ENCODE assay signal across 16 cellular contexts in genomic region chr10:88218362-88218761, GRCh38.
DNase-seq lines count a peak whose midpoint lies in the region; ATAC-seq and TF ChIP-seq lines count a peak whose summit lies in the region.
"Had no signal": no experiment of that assay in that cellular context is flagged by ENCODE, and none has a peak within 500 bp of the region (broad histone marks: within the 10 kb centered on the region; RNA-seq: fewer than 3 reads in every experiment).

No MANE protein-coding gene starts in this region.

- WGBS in adrenal gland, 4 donors, result 74 to 89% (median 86%) methylated on average over 2 to 3 of the region's 3 CpGs
- no CpG with 5 or more reads among the region's 3 CpGs for WGBS in neuronal stem cell (ENCODE audit: extremely low coverage in 2 of 2, insufficient read length in 2 of 2, insufficient replicate concordance in 1 of 2), 2 donors

- no peak for DNase-seq in DND-41
- DNase-seq in adrenal gland, result peak in 6 of 7 donors; percentile 29 to 61 (median 42)
- no peak for DNase-seq in neuronal stem cell (ENCODE audit: low spot score)
- DNase-seq in vagina (ENCODE audit: extremely low spot score in 2 of 2), result no peak
- no peak for DNase-seq in CD8-positive, alpha-beta T cell
- DNase-seq in stimulated activated naive B cell treated with anti-CD40 and anti-IgM and Interleukin-4, amounts not matched to agents 10 μg/mL and 1 μg/mL and 100 μg/mL, for 72 hours, result no peak
- DNase-seq: C1 segment of cervical spinal cord; Caco-2; CD4-positive, alpha-beta memory T cell; DMS153; EL; GDM1; GM23248; H7; HCEC 1CT had no signal

- no peak overlapping the region for H3K23ac ChIP-seq in neuronal stem cell (ENCODE audit: low read depth, low read length, poor library complexity)

- no peak overlapping the region for H3K18ac ChIP-seq in neuronal stem cell (ENCODE audit: low read length)

- H3K9me3 ChIP-seq in DND-41 (ENCODE audit: insufficient read depth, low read length, severe bottlenecking) (no peaks in the 10 kb centered on the region), adrenal gland (replicated peaks in 1 of 3) (no peaks in the 10 kb centered on the region), neuronal stem cell (replicated peaks in 1 of 2; ENCODE audit: control insufficient read depth in 2 of 2, insufficient read depth in 1 of 2, low read depth in 1 of 2, low read length in 2 of 2) (no peaks in the 10 kb centered on the region), vagina (no peaks in the 10 kb centered on the region)
- H3K9me3 ChIP-seq in CD8-positive, alpha-beta T cell (ENCODE audit: low read length), result no peaks in the 10 kb centered on the region
- H3K9me3 ChIP-seq: Caco-2 had no signal

- H3K9ac ChIP-seq in DND-41 (ENCODE audit: low read depth, low read length) (no peak overlapping the region), neuronal stem cell (ENCODE audit: low read depth, low read length, poor library complexity) (no peak overlapping the region)
- H3K9ac ChIP-seq: GM23248 had no signal

- H3K4me1 ChIP-seq in DND-41 (ENCODE audit: insufficient read depth, low read length), result no peaks in the 10 kb centered on the region
- H3K4me1 ChIP-seq in adrenal gland (replicated peaks in 1 of 2), result no peaks in the 10 kb centered on the region
- peaks cover 0 to 2% of the 10 kb centered on the region in 2 donors for H3K4me1 ChIP-seq in neuronal stem cell (ENCODE audit: control insufficient read depth in 2 of 2, insufficient read depth in 1 of 2, low read depth in 1 of 2, low read length in 2 of 2)
- H3K4me1 ChIP-seq in vagina, result peaks cover 28% of the 10 kb centered on the region
- no peaks in the 10 kb centered on the region for H3K4me1 ChIP-seq in CD8-positive, alpha-beta T cell (ENCODE audit: insufficient read depth, low read length)
- H3K4me1 ChIP-seq: Caco-2 had no signal

- H3K79me2 ChIP-seq in DND-41 (ENCODE audit: insufficient read depth, low read length), result no peaks in the 10 kb centered on the region

- no peak overlapping the region for H2AK5ac ChIP-seq in neuronal stem cell (ENCODE audit: low read depth, low read length)

- no peak for TF ChIP-seq POLR2A in adrenal gland (IDR thresholded peaks at IDR 0.05)
- TF ChIP-seq POLR2A in vagina (IDR thresholded peaks at IDR 0.05), result no peak

- intact Hi-C loops in adrenal gland (cut with DNase I), result no loop called here
- intact Hi-C loops in vagina (cut with DNase I), result no loop called here
- intact Hi-C loops in CD8-positive, alpha-beta T cell (cut with DNase I, micrococcal nuclease), result no loop called here

- CTCF ChIA-PET in CD8-positive, alpha-beta T cell (lab: Charles Lee), result no interaction called here

- H3K14ac ChIP-seq in neuronal stem cell (ENCODE audit: low read length), result no peak overlapping the region

- no peaks in the 10 kb centered on the region for H3K36me3 Mint-ChIP-seq in CD8-positive, alpha-beta T cell
- no peaks in the 10 kb centered on the region for H3K36me3 Mint-ChIP-seq in stimulated activated naive B cell treated with anti-CD40 and anti-IgM and Interleukin-4, amounts not matched to agents 10 μg/mL and 1 μg/mL and 100 μg/mL, for 72 hours
- H3K36me3 Mint-ChIP-seq: CD4-positive, alpha-beta memory T cell had no signal

- H3K4me2 ChIP-seq in DND-41 (ENCODE audit: insufficient read depth, low read length) (no peak overlapping the region), neuronal stem cell (ENCODE audit: insufficient read depth, low read length, poor library complexity, severe bottlenecking) (no peak overlapping the region)

- no peak for TF ChIP-seq CTCF in DND-41 (IDR thresholded peaks at IDR 0.05; ENCODE audit: borderline replicate concordance, extremely low read depth, low read length, poor library complexity, severe bottlenecking)
- no peak for TF ChIP-seq CTCF in adrenal gland (IDR thresholded peaks at IDR 0.05)
- TF ChIP-seq CTCF in vagina (IDR thresholded peaks at IDR 0.05), result no peak
- no peak for TF ChIP-seq CTCF in CD8-positive, alpha-beta T cell (IDR thresholded peaks at IDR 0.05)

- H2BK15ac ChIP-seq in neuronal stem cell (ENCODE audit: low read length), result no peak overlapping the region

- POLR2A ChIA-PET in CD8-positive, alpha-beta T cell (lab: Charles Lee), result no interaction called here

- H3K36me3 ChIP-seq in DND-41 (ENCODE audit: insufficient read depth, low read length) (no peaks in the 10 kb centered on the region), adrenal gland (replicated peaks in 1 of 2) (no peaks in the 10 kb centered on the region), neuronal stem cell (replicated peaks in 1 of 2; ENCODE audit: control insufficient read depth in 2 of 2, insufficient read depth in 2 of 2, low read length in 2 of 2) (no peaks in the 10 kb centered on the region), vagina (no peaks in the 10 kb centered on the region)
- H3K36me3 ChIP-seq in CD8-positive, alpha-beta T cell (ENCODE audit: insufficient read depth, low read length), result no peaks in the 10 kb centered on the region

- peak overlapping the region; percentile 23; the same call in 1 of the 2 replicates for H2AFZ ChIP-seq in DND-41 (ENCODE audit: low read depth, low read length)
- peak overlapping the region; percentile 11 for H2AFZ ChIP-seq in neuronal stem cell (ENCODE audit: low read length)
- H2AFZ ChIP-seq: GM23248 had no signal

- no peak overlapping the region for H2BK5ac ChIP-seq in neuronal stem cell (ENCODE audit: low read length)

- H3K9me3 Mint-ChIP-seq in CD8-positive, alpha-beta T cell, result no peaks in the 10 kb centered on the region
- no peaks in the 10 kb centered on the region for H3K9me3 Mint-ChIP-seq in stimulated activated naive B cell treated with anti-CD40 and anti-IgM and Interleukin-4, amounts not matched to agents 10 μg/mL and 1 μg/mL and 100 μg/mL, for 72 hours

- H3K27ac ChIP-seq in DND-41 (ENCODE audit: low read length) (no peak overlapping the region), adrenal gland (no peak overlapping the region), neuronal stem cell (replicated peaks; ENCODE audit: low read length) (no peak overlapping the region), vagina (peak overlapping the region; percentile 44)
- no peak overlapping the region for H3K27ac ChIP-seq in CD8-positive, alpha-beta T cell (ENCODE audit: low read depth, low read length)
- H3K27ac ChIP-seq: GM23248 had no signal

- H3K4ac ChIP-seq in neuronal stem cell (ENCODE audit: low read length), result no peak overlapping the region

- no peak overlapping the region for H4K91ac ChIP-seq in neuronal stem cell (ENCODE audit: low read depth, low read length, poor library complexity)

- H4K20me1 ChIP-seq in DND-41 (ENCODE audit: insufficient read depth, low read length), result no peaks in the 10 kb centered on the region

- H3K27ac Mint-ChIP-seq in CD8-positive, alpha-beta T cell, result no peak overlapping the region
- no peak overlapping the region for H3K27ac Mint-ChIP-seq in stimulated activated naive B cell treated with anti-CD40 and anti-IgM and Interleukin-4, amounts not matched to agents 10 μg/mL and 1 μg/mL and 100 μg/mL, for 72 hours

- H3K4me3 ChIP-seq in DND-41 (ENCODE audit: low read depth in 1 of 2, low read length in 2 of 2), result no peak overlapping the region
- H3K4me3 ChIP-seq in adrenal gland, result no peak overlapping the region
- no peak overlapping the region for H3K4me3 ChIP-seq in neuronal stem cell (ENCODE audit: low read length in 2 of 2)
- H3K4me3 ChIP-seq in vagina, result no peak overlapping the region
- no peak overlapping the region for H3K4me3 ChIP-seq in CD8-positive, alpha-beta T cell (ENCODE audit: low read depth, low read length)
- H3K4me3 ChIP-seq: GM12878, GM23248 had no signal

- H2BK120ac ChIP-seq in neuronal stem cell (ENCODE audit: low read depth, low read length), result no peak overlapping the region

- H3K4me1 Mint-ChIP-seq in CD8-positive, alpha-beta T cell (ENCODE audit: low read depth), result no peaks in the 10 kb centered on the region
- H3K4me1 Mint-ChIP-seq in stimulated activated naive B cell treated with anti-CD40 and anti-IgM and Interleukin-4, amounts not matched to agents 10 μg/mL and 1 μg/mL and 100 μg/mL, for 72 hours, result peaks cover 8 to 23% of the 10 kb centered on the region in 2 donors

- H3K27me3 ChIP-seq in DND-41 (ENCODE audit: insufficient read depth, low read length, poor library complexity), result no peaks in the 10 kb centered on the region
- H3K27me3 ChIP-seq in adrenal gland, result no peaks in the 10 kb centered on the region
- no peaks in the 10 kb centered on the region for H3K27me3 ChIP-seq in neuronal stem cell (ENCODE audit: control insufficient read depth in 3 of 3, insufficient read depth in 3 of 3, low read depth in 1 of 3, low read length in 3 of 3)
- H3K27me3 ChIP-seq in vagina, result no peaks in the 10 kb centered on the region
- H3K27me3 ChIP-seq in CD8-positive, alpha-beta T cell (ENCODE audit: insufficient read depth, low read length), result no peaks in the 10 kb centered on the region

- H2BK12ac ChIP-seq in neuronal stem cell (ENCODE audit: low read length), result no peak overlapping the region

- no peaks in the 10 kb centered on the region for H3K79me1 ChIP-seq in neuronal stem cell (ENCODE audit: low read depth, low read length)

- no peak for ATAC-seq in DND-41 (ENCODE audit: insufficient read depth, low read depth)
- ATAC-seq in CD8-positive, alpha-beta T cell, result no peak
- no peak for ATAC-seq in stimulated activated naive B cell treated with anti-CD40 and anti-IgM and Interleukin-4, amounts not matched to agents 10 μg/mL and 1 μg/mL and 100 μg/mL, for 72 hours (replicated peaks)
- ATAC-seq: GM12878 had no signal

- no peak overlapping the region for H4K8ac ChIP-seq in neuronal stem cell (ENCODE audit: low read depth, low read length)

- no peaks in the 10 kb centered on the region for H3K27me3 Mint-ChIP-seq in CD8-positive, alpha-beta T cell (ENCODE audit: low read depth)
- H3K27me3 Mint-ChIP-seq in stimulated activated naive B cell treated with anti-CD40 and anti-IgM and Interleukin-4, amounts not matched to agents 10 μg/mL and 1 μg/mL and 100 μg/mL, for 72 hours, result no peaks in the 10 kb centered on the region
- H3K27me3 Mint-ChIP-seq: CD4-positive, alpha-beta memory T cell had no signal

- H3K4me3 Mint-ChIP-seq in CD8-positive, alpha-beta T cell, result no peak overlapping the region
- H3K4me3 Mint-ChIP-seq in stimulated activated naive B cell treated with anti-CD40 and anti-IgM and Interleukin-4, amounts not matched to agents 10 μg/mL and 1 μg/mL and 100 μg/mL, for 72 hours, result no peak overlapping the region

Comparison
In these comparisons a context has a peak if more than half of its experiments do, and no peak if none do; other contexts are left out.
1. DNase-seq: peak in adrenal gland (6 of 7); none in DND-41 (single experiment), neuronal stem cell (single experiment), vagina (0 of 2), CD8-positive, alpha-beta T cell (0 of 7) and stimulated activated naive B cell treated with anti-CD40 and anti-IgM and Interleukin-4, amounts not matched to agents 10 μg/mL and 1 μg/mL and 100 μg/mL, for 72 hours (single experiment).